Comparison of ENCODE assay signal across 24 cellular contexts in the genomic region with DNA sequence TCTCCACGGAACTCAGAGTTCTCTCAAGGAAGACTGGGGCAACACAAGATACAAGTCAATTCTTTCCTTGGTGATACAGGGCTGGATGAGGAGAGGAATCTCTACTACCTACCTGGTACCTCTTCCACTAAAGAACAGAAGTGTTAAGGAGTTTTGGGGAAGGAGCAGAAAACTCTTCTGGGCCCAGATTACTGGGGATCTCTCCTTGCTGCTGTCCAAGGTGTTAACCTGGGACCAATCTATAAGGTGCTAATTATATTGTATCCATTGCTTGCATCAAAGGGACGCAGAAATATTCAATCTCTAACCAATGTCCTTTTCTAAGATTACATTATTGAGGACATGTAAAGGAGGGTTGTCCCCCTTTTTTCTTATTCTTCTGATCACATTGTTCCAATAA.
DNase-seq lines count a peak whose midpoint lies in the region; ATAC-seq, FAIRE-seq and TF ChIP-seq lines count a peak whose summit lies in the region.
"Had no signal": no experiment of that assay in that cellular context is flagged by ENCODE, and none has a peak within 500 bp of the region (broad histone marks: within the 10 kb centered on the region; RNA-seq: fewer than 3 reads in every experiment).

No MANE protein-coding gene starts in this region.

- intact Hi-C loops in GM12878 (cut with micrococcal nuclease; ENCODE audit: unreplicated experiment): no loop called here

- H3K4me1 Mint-ChIP-seq in GM23338: no peaks in the 10 kb centered on the region
- H3K4me1 Mint-ChIP-seq: CD14-positive monocyte; CD4-positive, alpha-beta memory T cell; CD4-positive, CD25-positive, alpha-beta regulatory T cell; CD8-positive, alpha-beta memory T cell had no signal

- H3K79me2 ChIP-seq in GM23338 (replicated peaks; ENCODE audit: insufficient read depth) (no peaks in the 10 kb centered on the region), GM12878 (ENCODE audit: control insufficient read depth, insufficient read depth, low read length) (no peaks in the 10 kb centered on the region)

- no peak overlapping the region for H3K4me2 ChIP-seq in GM23338
- H3K4me2 ChIP-seq in GM12878 (ENCODE audit: control insufficient read depth, insufficient read depth): no peak overlapping the region
- H3K4me2 ChIP-seq: BLaER1 had no signal

- H3K9me3 Mint-ChIP-seq in GM23338: peaks cover 2% of the 10 kb centered on the region; the same call in 1 of the 3 replicates

- H4K20me1 ChIP-seq in GM23338 (replicated peaks; ENCODE audit: insufficient read depth): no peaks in the 10 kb centered on the region
- H4K20me1 ChIP-seq in GM12878 (ENCODE audit: control insufficient read depth, insufficient read depth): no peaks in the 10 kb centered on the region
- H4K20me1 ChIP-seq: BLaER1 had no signal

- no peaks in the 10 kb centered on the region for H3K9me2 ChIP-seq in GM23338 (ENCODE audit: insufficient read depth)

- H3K9me3 ChIP-seq in GM12878 (replicated peaks; ENCODE audit: control insufficient read depth, insufficient read depth, low read length): no peaks in the 10 kb centered on the region
- H3K9me3 ChIP-seq: BE2C had no signal

- H3K4me3 Mint-ChIP-seq in GM23338: no peak overlapping the region
- H3K4me3 Mint-ChIP-seq: CD14-positive monocyte; CD4-positive, alpha-beta memory T cell; CD8-positive, alpha-beta memory T cell had no signal

- no TSS peak for BruUV-seq in GM12878 (replicated peaks; lab: Mats Ljungman, UMichigan)

- no peak for FAIRE-seq in GM12878 (lab: Jason Lieb, UNC)
- FAIRE-seq: A204.1, GM12891 had no signal

- H2AFZ ChIP-seq in GM23338: no peak overlapping the region
- no peak overlapping the region for H2AFZ ChIP-seq in GM12878 (ENCODE audit: control insufficient read depth, low read depth, low read length)

- CTCF ChIA-PET in GM12878 (lab: Yijun Ruan, JAX): interaction anchor here (0.6 kb wide), 1 partner anchor 16 kb away, joined by 4 read pairs; no protein-coding TSS in a partner anchor

- RAD21 ChIA-PET in GM12878 (lab: Charles Lee; ENCODE audit: unreplicated experiment): no interaction called here

- in situ Hi-C loops in GM12878 (cut with MboI): no loop called here

- no peak for TF ChIP-seq CTCF in GM23338 (conservative IDR thresholded peaks at IDR 0.05; ENCODE audit: low read depth in 2 of 2)
- no peak for TF ChIP-seq CTCF in GM12878 (IDR thresholded peaks at IDR 0.05 in 2 of 3, conservative IDR thresholded peaks at IDR 0.05 in 1 of 3; ENCODE audit: control insufficient read depth in 2 of 3, extremely low read depth in 1 of 3, insufficient read depth in 1 of 3, low read depth in 3 of 3, low read length in 3 of 3)

- H3K27ac ChIP-seq in GM23338 (ENCODE audit: low read depth): no peak overlapping the region
- no peak overlapping the region for H3K27ac ChIP-seq in GM12878 (ENCODE audit: control insufficient read depth, insufficient read depth)
- H3K27ac ChIP-seq: BLaER1 had no signal

- no peaks in the 10 kb centered on the region for H3F3A ChIP-seq in GM23338 (replicated peaks; ENCODE audit: low read depth)

- ATAC-seq in GM23338 (no peak), GM12878 (no peak), GM18519 (IDR thresholded peaks at IDR 0.05; ENCODE audit: low FRiP score, unreplicated experiment) (no peak), GM21619 (IDR thresholded peaks at IDR 0.05; ENCODE audit: unreplicated experiment) (no peak)

- no peaks in the 10 kb centered on the region for H3K36me3 ChIP-seq in GM23338 (ENCODE audit: insufficient read depth)
- no peaks in the 10 kb centered on the region for H3K36me3 ChIP-seq in GM12878 (ENCODE audit: control insufficient read depth in 2 of 2, insufficient read depth in 2 of 2, low read length in 1 of 2)
- H3K36me3 ChIP-seq: BE2C, BLaER1 had no signal

- H3K36me3 Mint-ChIP-seq in GM23338 (ENCODE audit: low read depth): no peaks in the 10 kb centered on the region
- H3K36me3 Mint-ChIP-seq: CD14-positive monocyte; CD4-positive, alpha-beta memory T cell; CD4-positive, CD25-positive, alpha-beta regulatory T cell; CD8-positive, alpha-beta memory T cell had no signal

- no peak for DNase-seq in GM23338 (ENCODE audit: low spot score)
- DNase-seq in GM12878 (ENCODE audit: low read depth, low spot score): no peak
- DNase-seq: 8988T; ACHN; BE2C; C1 segment of cervical spinal cord; CD4-positive, alpha-beta memory T cell; CD4-positive, CD25-positive, alpha-beta regulatory T cell; CD8-positive, alpha-beta memory T cell; COR-L47; DMS 273 treated with DMSO at 0.1 percent for 48 hours; DMS153; DMS53; DMS79; DND-41; EL; GDM1 had no signal

- H3K27ac Mint-ChIP-seq in GM23338: no peak overlapping the region
- H3K27ac Mint-ChIP-seq: CD14-positive monocyte; CD4-positive, alpha-beta memory T cell; CD4-positive, CD25-positive, alpha-beta regulatory T cell; CD8-positive, alpha-beta memory T cell had no signal

- no peak overlapping the region for H3K9ac ChIP-seq in GM12878 (ENCODE audit: control insufficient read depth, insufficient read depth, low read length)
- H3K9ac ChIP-seq: BLaER1 had no signal

- POLR2A ChIA-PET in GM12878 (lab: Charles Lee): no interaction called here

- SMC1A ChIA-PET in GM12878 (lab: Charles Lee; ENCODE audit: uncharacterized antibody, unreplicated experiment): no interaction called here

- WGBS in GM12878 (ENCODE audit: insufficient coverage, insufficient replicate concordance, low lambda C conversion rate, missing lambda C conversion rate): 12% methylated on average over 2 of the region's 2 CpGs

- no peak for TF ChIP-seq RAD21 in Ishikawa (IDR thresholded peaks at IDR 0.05; ENCODE audit: low read depth)
- no peak for TF ChIP-seq RAD21 in GM12878 (IDR thresholded peaks at IDR 0.05; ENCODE audit: insufficient read depth, low read depth, low read length)

- H3K4me3 ChIP-seq in GM23338 (no peak overlapping the region), GM12878 (no peak overlapping the region)
- H3K4me3 ChIP-seq: BLaER1 had no signal

- H3K27me3 ChIP-seq in GM23338 (ENCODE audit: insufficient read depth) (no peaks in the 10 kb centered on the region), GM12878 (replicated peaks in 1 of 2; ENCODE audit: control insufficient read depth in 2 of 2, insufficient read depth in 2 of 2, low read length in 1 of 2) (no peaks in the 10 kb centered on the region)
- H3K27me3 ChIP-seq: BE2C, BLaER1 had no signal

- TF ChIP-seq POLR2A in GM12878 (IDR thresholded peaks at IDR 0.05; ENCODE audit: low read depth, low read length): no peak

- no peaks in the 10 kb centered on the region for H3K27me3 Mint-ChIP-seq in GM23338 (ENCODE audit: insufficient read depth, low read depth, poor library complexity)
- H3K27me3 Mint-ChIP-seq: CD4-positive, alpha-beta memory T cell; CD4-positive, CD25-positive, alpha-beta regulatory T cell; CD8-positive, alpha-beta memory T cell had no signal

- TF ChIP-seq EP300 in Ishikawa (IDR thresholded peaks at IDR 0.05; ENCODE audit: borderline replicate concordance) (no peak), GM12878 (IDR thresholded peaks at IDR 0.05; ENCODE audit: borderline replicate concordance in 1 of 2, control insufficient read depth in 1 of 2, low read depth in 2 of 2, low read length in 2 of 2) (no peak)

- H3K4me1 ChIP-seq in GM23338 (ENCODE audit: insufficient read depth): no peaks in the 10 kb centered on the region
- no peaks in the 10 kb centered on the region for H3K4me1 ChIP-seq in GM12878 (ENCODE audit: control insufficient read depth, insufficient read depth, low read length)
- H3K4me1 ChIP-seq: BE2C had no signal

TF ChIP-seq in Ishikawa, 13 proteins besides CTCF, POLR2A, EP300 and RAD21 (continues in another document):
- TF ChIP-seq TCF12 (IDR thresholded peaks at IDR 0.05; ENCODE audit: low read depth): no peak

TF ChIP-seq in GM12878, 131 proteins besides CTCF, POLR2A, EP300 and RAD21:
- no peak for TF ChIP-seq HDAC2 (IDR thresholded peaks at IDR 0.05)
- TF ChIP-seq, protein P1, sequence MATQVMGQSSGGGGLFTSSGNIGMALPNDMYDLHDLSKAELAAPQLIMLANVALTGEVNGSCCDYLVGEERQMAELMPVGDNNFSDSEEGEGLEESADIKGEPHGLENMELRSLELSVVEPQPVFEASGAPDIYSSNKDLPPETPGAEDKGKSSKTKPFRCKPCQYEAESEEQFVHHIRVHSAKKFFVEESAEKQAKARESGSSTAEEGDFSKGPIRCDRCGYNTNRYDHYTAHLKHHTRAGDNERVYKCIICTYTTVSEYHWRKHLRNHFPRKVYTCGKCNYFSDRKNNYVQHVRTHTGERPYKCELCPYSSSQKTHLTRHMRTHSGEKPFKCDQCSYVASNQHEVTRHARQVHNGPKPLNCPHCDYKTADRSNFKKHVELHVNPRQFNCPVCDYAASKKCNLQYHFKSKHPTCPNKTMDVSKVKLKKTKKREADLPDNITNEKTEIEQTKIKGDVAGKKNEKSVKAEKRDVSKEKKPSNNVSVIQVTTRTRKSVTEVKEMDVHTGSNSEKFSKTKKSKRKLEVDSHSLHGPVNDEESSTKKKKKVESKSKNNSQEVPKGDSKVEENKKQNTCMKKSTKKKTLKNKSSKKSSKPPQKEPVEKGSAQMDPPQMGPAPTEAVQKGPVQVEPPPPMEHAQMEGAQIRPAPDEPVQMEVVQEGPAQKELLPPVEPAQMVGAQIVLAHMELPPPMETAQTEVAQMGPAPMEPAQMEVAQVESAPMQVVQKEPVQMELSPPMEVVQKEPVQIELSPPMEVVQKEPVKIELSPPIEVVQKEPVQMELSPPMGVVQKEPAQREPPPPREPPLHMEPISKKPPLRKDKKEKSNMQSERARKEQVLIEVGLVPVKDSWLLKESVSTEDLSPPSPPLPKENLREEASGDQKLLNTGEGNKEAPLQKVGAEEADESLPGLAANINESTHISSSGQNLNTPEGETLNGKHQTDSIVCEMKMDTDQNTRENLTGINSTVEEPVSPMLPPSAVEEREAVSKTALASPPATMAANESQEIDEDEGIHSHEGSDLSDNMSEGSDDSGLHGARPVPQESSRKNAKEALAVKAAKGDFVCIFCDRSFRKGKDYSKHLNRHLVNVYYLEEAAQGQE (IDR thresholded peaks at IDR 0.05; ENCODE audit: low read depth, low read length): peak; percentile 16; the same call in 1 of the 2 replicates
TF ChIP-seq in GM12878: peak in this region for 1.
